Comparison of ENCODE assay signal across 16 cellular contexts in the genomic region with DNA sequence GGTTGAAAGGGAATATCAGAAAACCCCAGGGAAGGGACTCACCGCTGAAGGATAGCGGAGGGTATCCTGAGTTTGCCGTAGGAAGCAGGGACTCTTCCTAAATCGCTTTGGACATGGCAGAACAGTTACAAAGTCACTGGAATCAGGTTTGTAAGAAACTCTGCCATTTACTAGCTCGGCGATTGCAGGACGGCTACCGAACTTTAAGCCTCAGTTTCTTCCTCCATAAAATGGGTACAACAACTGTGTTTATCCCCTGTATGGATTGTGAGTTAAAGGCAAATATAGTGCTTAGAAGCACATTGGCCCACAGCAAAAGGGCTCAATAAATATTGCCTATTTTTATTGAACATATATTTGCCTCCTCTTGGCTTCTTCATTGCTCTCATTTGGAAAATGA.
A peak's percentile ranks its signal among the peaks of the same experiment; 100 is the strongest.
DNase-seq lines count a peak whose midpoint lies in the region; ATAC-seq, FAIRE-seq and TF ChIP-seq lines count a peak whose summit lies in the region.
"Had no signal": no experiment of that assay in that cellular context is flagged by ENCODE, and none has a peak within 500 bp of the region (broad histone marks: within the 10 kb centered on the region; RNA-seq: fewer than 3 reads in every experiment).

No MANE protein-coding gene starts in this region.

- H3K4me1 ChIP-seq in K562 (replicated peaks in 1 of 2; ENCODE audit: control insufficient read depth in 2 of 2, insufficient read depth in 2 of 2, low read length in 2 of 2) (no peaks in the 10 kb centered on the region), PC-3 (ENCODE audit: insufficient read depth, low read length) (no peaks in the 10 kb centered on the region)
- H3K4me1 ChIP-seq: BE2C, HAP-1 had no signal

- CTCF ChIA-PET in K562 (lab: Yijun Ruan, JAX; ENCODE audit: low intra/inter-chr PET ratio) (no interaction called here), PC-3 (lab: Charles Lee) (no interaction called here)

- H3K27ac Mint-ChIP-seq in endothelial cell (ENCODE audit: unreplicated experiment), result peak overlapping the region; percentile 86
- H3K27ac Mint-ChIP-seq: CD4-positive, alpha-beta T cell had no signal

- ATAC-seq in K562, result no peak
- no peak for ATAC-seq in PC-3

- no peak for TF ChIP-seq EP300 in K562 (IDR thresholded peaks at IDR 0.05; ENCODE audit: low read length)

- H3K27ac ChIP-seq in VCaP (peak overlapping the region; percentile 20; the same call in 1 of the 2 replicates), K562 (ENCODE audit: extremely low read depth, low read depth, low read length) (no peak overlapping the region), temporal lobe (ENCODE audit: low read depth, low read length) (peak overlapping the region; percentile 19), PC-3 (ENCODE audit: low read length) (no peak overlapping the region)
- H3K27ac ChIP-seq: HL-60 had no signal

- WGBS in K562 (ENCODE audit: insufficient coverage, low coverage, missing lambda C conversion rate), result 5% methylated on average over 8 of the region's 8 CpGs

- H3K4me3 Mint-ChIP-seq in endothelial cell (ENCODE audit: unreplicated experiment), result no peak overlapping the region
- H3K4me3 Mint-ChIP-seq: CD4-positive, alpha-beta T cell had no signal

- no peaks in the 10 kb centered on the region for H3K79me2 ChIP-seq in K562 (ENCODE audit: control insufficient read depth, insufficient read depth, low read length)
- no peaks in the 10 kb centered on the region for H3K79me2 ChIP-seq in PC-3 (ENCODE audit: low read length)

- POLR2A ChIA-PET in K562 (lab: Yijun Ruan, JAX) (interaction anchor here (1.0 kb wide), 1 partner anchor 13 kb away, joined by 3 read pairs; no protein-coding TSS in a partner anchor), PC-3 (lab: Charles Lee; ENCODE audit: unreplicated experiment) (no interaction called here)

- H3K36me3 ChIP-seq in K562 (ENCODE audit: control insufficient read depth, insufficient read depth, low read length) (no peaks in the 10 kb centered on the region), PC-3 (ENCODE audit: low read depth, low read length) (no peaks in the 10 kb centered on the region)
- H3K36me3 ChIP-seq: BE2C, HAP-1 had no signal

- H3F3A ChIP-seq in PC-3 (ENCODE audit: low read length, unreplicated experiment), result no peaks in the 10 kb centered on the region

- H3K9me3 ChIP-seq in K562 (replicated peaks; ENCODE audit: control insufficient read depth, insufficient read depth, low read depth, low read length) (no peaks in the 10 kb centered on the region), PC-3 (ENCODE audit: low read length) (no peaks in the 10 kb centered on the region)
- H3K9me3 ChIP-seq: BE2C, HAP-1 had no signal

- BruUV-seq in K562 (replicated peaks; lab: Mats Ljungman, UMichigan) (no TSS peak), PC-3 (replicated peaks; lab: Mats Ljungman, UMichigan) (no TSS peak)

- no peak for TF ChIP-seq RAD21 in K562 (CRISPR knock-in tag; conservative IDR thresholded peaks at IDR 0.05 in 1 of 2, IDR thresholded peaks at IDR 0.05 in 1 of 2)

- H3K4me3 ChIP-seq in K562 (no peak overlapping the region), PC-3 (ENCODE audit: low read length) (no peak overlapping the region)
- H3K4me3 ChIP-seq: HAP-1 had no signal

- H3K27me3 ChIP-seq in K562 (ENCODE audit: control insufficient read depth in 2 of 2, insufficient read depth in 2 of 2, low read length in 2 of 2) (peaks cover 30 to 36% of the 10 kb centered on the region in 2 experiments; a peak in 4 of 5 replicates), PC-3 (ENCODE audit: low read length) (0 out of 2 replicates have a peak, but pooled peaks cover 5% of the 10 kb centered on the region)
- H3K27me3 ChIP-seq: BE2C had no signal

- no peaks in the 10 kb centered on the region for H3K36me3 Mint-ChIP-seq in endothelial cell (ENCODE audit: low read depth, unreplicated experiment)

- in situ Hi-C loops in K562 (cut with MboI), result no loop called here

- peaks cover 28% of the 10 kb centered on the region for H3K4me1 Mint-ChIP-seq in endothelial cell (ENCODE audit: unreplicated experiment)

- no peak overlapping the region for H3K9ac ChIP-seq in K562 (ENCODE audit: insufficient read depth in 1 of 2, low read depth in 2 of 2, low read length in 2 of 2)
- no peak overlapping the region for H3K9ac ChIP-seq in PC-3 (ENCODE audit: low read length)

- no peak overlapping the region for H3K4me2 ChIP-seq in K562 (ENCODE audit: insufficient read depth, low read length)
- no peak overlapping the region for H3K4me2 ChIP-seq in PC-3 (ENCODE audit: low read length)

- H2AFZ ChIP-seq in K562 (ENCODE audit: low read depth, low read length) (no peak overlapping the region), PC-3 (ENCODE audit: low read length) (no peak overlapping the region)

- TF ChIP-seq CTCF in VCaP (conservative IDR thresholded peaks at IDR 0.05) (no peak), K562 (IDR thresholded peaks at IDR 0.05 in 2 of 3, conservative IDR thresholded peaks at IDR 0.05 in 1 of 3; ENCODE audit: insufficient read depth in 2 of 3, low read depth in 1 of 3, low read length in 3 of 3) (no peak), endothelial cell (IDR thresholded peaks at IDR 0.05; ENCODE audit: unreplicated experiment) (no peak), PC-3 (conservative IDR thresholded peaks at IDR 0.05; ENCODE audit: low read depth, low read length) (no peak)

- FAIRE-seq in K562 (lab: Jason Lieb, UNC), result no peak
- FAIRE-seq: A204.1 had no signal

- no peaks in the 10 kb centered on the region for H3K9me2 ChIP-seq in PC-3 (replicated peaks; ENCODE audit: low read length)

- DNase-seq in K562 (ENCODE audit: extremely low read depth in 1 of 4, low spot score in 3 of 4) (no peak), endothelial cell (ENCODE audit: low spot score) (no peak), PC-3 (no peak), MV-4-11 (lab: John Stamatoyannopoulos, UW) (no peak)
- no peak for DNase-seq in stimulated activated naive CD4-positive, alpha-beta T cell treated with Interleukin-2 at 50 U/mL for 16 hours (lab: John Stamatoyannopoulos, UW)
- DNase-seq: ACHN; BE2C; CD4-positive, alpha-beta T cell; GF-D8; IMR-90; KBM-7 had no signal

- H3K27me3 Mint-ChIP-seq in endothelial cell (ENCODE audit: unreplicated experiment), result peaks cover 7% of the 10 kb centered on the region
- H3K27me3 Mint-ChIP-seq: CD4-positive, alpha-beta T cell had no signal

- intact Hi-C loops in K562 (cut with micrococcal nuclease) (no loop called here), PC-3 (cut with micrococcal nuclease) (no loop called here)

- H3K9me1 ChIP-seq in K562 (ENCODE audit: control insufficient read depth, insufficient read depth, low read length), result no peaks in the 10 kb centered on the region

- H3K9me3 Mint-ChIP-seq in endothelial cell (ENCODE audit: unreplicated experiment), result no peaks in the 10 kb centered on the region
- H3K9me3 Mint-ChIP-seq: CD4-positive, alpha-beta T cell had no signal

- peaks cover 6% of the 10 kb centered on the region; the same call in 1 of the 2 replicates for H4K20me1 ChIP-seq in K562 (replicated peaks; ENCODE audit: control insufficient read depth, insufficient read depth, low read length)
- no peaks in the 10 kb centered on the region for H4K20me1 ChIP-seq in PC-3 (ENCODE audit: low read length)

- no peak for TF ChIP-seq POLR2A in K562 (conservative IDR thresholded peaks at IDR 0.05)

TF ChIP-seq in K562, 482 proteins besides CTCF, POLR2A, EP300 and RAD21:
- peak; percentile 88 for TF ChIP-seq RBM25 (IDR thresholded peaks at IDR 0.05; ENCODE audit: low read depth, low read length, severe bottlenecking)
- TF ChIP-seq ZNF445 (CRISPR knock-in tag; IDR thresholded peaks at IDR 0.05; ENCODE audit: low read depth), result no peak

Comparison
In these comparisons a context has a peak if more than half of its experiments do, and no peak if none do; other contexts are left out.
1. H3K27ac ChIP-seq: peak in VCaP (single experiment) and temporal lobe (single experiment); none in K562 (single experiment) and PC-3 (single experiment).